1 cellular context compared by ENCODE assay signal in the genomic region with DNA sequence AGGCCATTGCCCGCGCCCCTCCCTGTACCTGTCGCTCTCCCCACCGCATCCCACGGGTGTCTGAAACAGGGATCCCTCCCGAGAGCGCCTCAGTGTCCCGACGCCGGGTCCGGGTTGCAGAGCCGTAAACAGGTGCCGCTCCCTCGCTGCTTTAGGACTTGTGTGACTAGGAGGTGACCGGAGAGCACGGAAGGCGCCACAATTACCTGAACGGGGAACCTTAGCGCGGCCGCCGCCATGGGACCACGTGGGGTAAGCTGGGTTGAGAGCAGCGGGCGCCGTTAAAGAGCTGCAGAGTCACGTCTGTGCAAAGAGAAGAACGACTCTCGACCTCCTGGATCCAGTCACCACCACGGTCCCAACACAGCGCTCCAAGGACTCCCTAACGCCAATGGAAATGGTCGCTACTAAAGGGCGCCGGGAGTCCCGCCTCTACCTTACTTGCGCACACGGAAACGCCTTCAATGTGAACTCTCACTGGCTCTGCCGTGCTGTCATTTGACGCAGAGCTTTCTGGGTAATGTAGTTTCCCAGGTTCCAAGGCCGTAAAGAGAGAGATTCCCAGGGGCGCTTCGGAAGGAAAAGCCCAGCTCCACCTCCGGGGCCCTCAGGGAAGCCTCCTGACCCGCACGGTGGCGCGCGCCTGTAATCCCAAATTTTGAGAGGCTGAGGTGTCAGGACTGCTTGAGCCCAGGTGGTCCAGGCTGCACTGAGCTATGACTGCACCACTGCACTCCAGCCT.
A peak's percentile ranks its signal among the peaks of the same experiment; 100 is the strongest.
TF ChIP-seq lines count a peak whose summit lies in the region.

Gene ZNF552 (minus strand): TSS at position 409 of the 742 bp plus-strand sequence. CDS start 170 bp downstream, at position 239.

TF ChIP-seq in HepG2, 621 proteins besides CTCF, POLR2A, EP300 and RAD21 (continued from another document and continues in another):
- TF ChIP-seq, protein P1, sequence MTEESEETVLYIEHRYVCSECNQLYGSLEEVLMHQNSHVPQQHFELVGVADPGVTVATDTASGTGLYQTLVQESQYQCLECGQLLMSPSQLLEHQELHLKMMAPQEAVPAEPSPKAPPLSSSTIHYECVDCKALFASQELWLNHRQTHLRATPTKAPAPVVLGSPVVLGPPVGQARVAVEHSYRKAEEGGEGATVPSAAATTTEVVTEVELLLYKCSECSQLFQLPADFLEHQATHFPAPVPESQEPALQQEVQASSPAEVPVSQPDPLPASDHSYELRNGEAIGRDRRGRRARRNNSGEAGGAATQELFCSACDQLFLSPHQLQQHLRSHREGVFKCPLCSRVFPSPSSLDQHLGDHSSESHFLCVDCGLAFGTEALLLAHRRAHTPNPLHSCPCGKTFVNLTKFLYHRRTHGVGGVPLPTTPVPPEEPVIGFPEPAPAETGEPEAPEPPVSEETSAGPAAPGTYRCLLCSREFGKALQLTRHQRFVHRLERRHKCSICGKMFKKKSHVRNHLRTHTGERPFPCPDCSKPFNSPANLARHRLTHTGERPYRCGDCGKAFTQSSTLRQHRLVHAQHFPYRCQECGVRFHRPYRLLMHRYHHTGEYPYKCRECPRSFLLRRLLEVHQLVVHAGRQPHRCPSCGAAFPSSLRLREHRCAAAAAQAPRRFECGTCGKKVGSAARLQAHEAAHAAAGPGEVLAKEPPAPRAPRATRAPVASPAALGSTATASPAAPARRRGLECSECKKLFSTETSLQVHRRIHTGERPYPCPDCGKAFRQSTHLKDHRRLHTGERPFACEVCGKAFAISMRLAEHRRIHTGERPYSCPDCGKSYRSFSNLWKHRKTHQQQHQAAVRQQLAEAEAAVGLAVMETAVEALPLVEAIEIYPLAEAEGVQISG (CRISPR knock-in tag; IDR thresholded peaks at IDR 0.05) = peak; percentile 84
- TF ChIP-seq POLR2AphosphoS5 (IDR thresholded peaks at IDR 0.05; ENCODE audit: low read depth, low read length) = peak; percentile 96
- peak; percentile 43 for TF ChIP-seq ASH2L (IDR thresholded peaks at IDR 0.05; ENCODE audit: insufficient read length, low read depth, low read length)
- TF ChIP-seq RAD51 (IDR thresholded peaks at IDR 0.05; ENCODE audit: borderline replicate concordance) = no peak
- TF ChIP-seq YY1 (IDR thresholded peaks at IDR 0.05; ENCODE audit: insufficient read depth, insufficient replicate concordance, low read depth, low read length) = peak; percentile 81
- peak; percentile 73 for TF ChIP-seq SALL1 (CRISPR knock-in tag; IDR thresholded peaks at IDR 0.05)
- no peak for TF ChIP-seq ZNF703 (CRISPR knock-in tag; IDR thresholded peaks at IDR 0.05; ENCODE audit: borderline replicate concordance)
- peak; percentile 94 for TF ChIP-seq CREM (IDR thresholded peaks at IDR 0.05)
- no peak for TF ChIP-seq CREM (CRISPR knock-in tag; IDR thresholded peaks at IDR 0.05)
- TF ChIP-seq ZNF30 (CRISPR knock-in tag; IDR thresholded peaks at IDR 0.05) = no peak
- TF ChIP-seq GZF1 (CRISPR knock-in tag; IDR thresholded peaks at IDR 0.05) = no peak
- peak; percentile 91 for TF ChIP-seq ELF4 (CRISPR knock-in tag; IDR thresholded peaks at IDR 0.05; ENCODE audit: borderline replicate concordance)
- peak; percentile 99 for TF ChIP-seq HMGXB3 (CRISPR knock-in tag; IDR thresholded peaks at IDR 0.05; ENCODE audit: borderline replicate concordance)
- no peak for TF ChIP-seq ZNF746 (CRISPR knock-in tag; IDR thresholded peaks at IDR 0.05)
- peak; percentile 64; the same call in 1 of the 2 replicates for TF ChIP-seq NR2C2 (CRISPR knock-in tag; IDR thresholded peaks at IDR 0.05; ENCODE audit: borderline replicate concordance)
- TF ChIP-seq ZNF564 (CRISPR knock-in tag; IDR thresholded peaks at IDR 0.05) = no peak
- TF ChIP-seq, protein P2, sequence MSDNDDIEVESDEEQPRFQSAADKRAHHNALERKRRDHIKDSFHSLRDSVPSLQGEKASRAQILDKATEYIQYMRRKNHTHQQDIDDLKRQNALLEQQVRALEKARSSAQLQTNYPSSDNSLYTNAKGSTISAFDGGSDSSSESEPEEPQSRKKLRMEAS (IDR thresholded peaks at IDR 0.05) = peak; percentile 51; the same call in 1 of the 2 replicates
- TF ChIP-seq SMAD9 (CRISPR knock-in tag; IDR thresholded peaks at IDR 0.05) = no peak
- TF ChIP-seq NR2F6 (IDR thresholded peaks at IDR 0.05) = 0 out of 2 replicates have a peak, but pooled peaks have one; percentile 16
- TF ChIP-seq NR2F6 (CRISPR knock-in tag; IDR thresholded peaks at IDR 0.05) = no peak
- TF ChIP-seq RFX1 (IDR thresholded peaks at IDR 0.05) = no peak
- peak; percentile 81 for TF ChIP-seq HNRNPLL (IDR thresholded peaks at IDR 0.05; ENCODE audit: low read depth, low read length, poor library complexity, severe bottlenecking)
- TF ChIP-seq, protein P3, sequence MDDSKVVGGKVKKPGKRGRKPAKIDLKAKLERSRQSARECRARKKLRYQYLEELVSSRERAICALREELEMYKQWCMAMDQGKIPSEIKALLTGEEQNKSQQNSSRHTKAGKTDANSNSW (CRISPR knock-in tag; IDR thresholded peaks at IDR 0.05; ENCODE audit: borderline replicate concordance) = 0 out of 2 replicates have a peak, but pooled peaks have one; percentile 17
- peak; percentile 74; the same call in 1 of the 2 replicates for TF ChIP-seq PHF8 (CRISPR knock-in tag; IDR thresholded peaks at IDR 0.05)
- peak; percentile 69 for TF ChIP-seq SMAD3 (CRISPR knock-in tag; IDR thresholded peaks at IDR 0.05)
- TF ChIP-seq, protein P4, sequence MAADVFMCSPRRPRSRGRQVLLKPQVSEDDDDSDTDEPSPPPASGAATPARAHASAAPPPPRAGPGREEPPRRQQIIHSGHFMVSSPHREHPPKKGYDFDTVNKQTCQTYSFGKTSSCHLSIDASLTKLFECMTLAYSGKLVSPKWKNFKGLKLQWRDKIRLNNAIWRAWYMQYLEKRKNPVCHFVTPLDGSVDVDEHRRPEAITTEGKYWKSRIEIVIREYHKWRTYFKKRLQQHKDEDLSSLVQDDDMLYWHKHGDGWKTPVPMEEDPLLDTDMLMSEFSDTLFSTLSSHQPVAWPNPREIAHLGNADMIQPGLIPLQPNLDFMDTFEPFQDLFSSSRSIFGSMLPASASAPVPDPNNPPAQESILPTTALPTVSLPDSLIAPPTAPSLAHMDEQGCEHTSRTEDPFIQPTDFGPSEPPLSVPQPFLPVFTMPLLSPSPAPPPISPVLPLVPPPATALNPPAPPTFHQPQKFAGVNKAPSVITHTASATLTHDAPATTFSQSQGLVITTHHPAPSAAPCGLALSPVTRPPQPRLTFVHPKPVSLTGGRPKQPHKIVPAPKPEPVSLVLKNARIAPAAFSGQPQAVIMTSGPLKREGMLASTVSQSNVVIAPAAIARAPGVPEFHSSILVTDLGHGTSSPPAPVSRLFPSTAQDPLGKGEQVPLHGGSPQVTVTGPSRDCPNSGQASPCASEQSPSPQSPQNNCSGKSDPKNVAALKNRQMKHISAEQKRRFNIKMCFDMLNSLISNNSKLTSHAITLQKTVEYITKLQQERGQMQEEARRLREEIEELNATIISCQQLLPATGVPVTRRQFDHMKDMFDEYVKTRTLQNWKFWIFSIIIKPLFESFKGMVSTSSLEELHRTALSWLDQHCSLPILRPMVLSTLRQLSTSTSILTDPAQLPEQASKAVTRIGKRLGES (CRISPR knock-in tag; IDR thresholded peaks at IDR 0.05; ENCODE audit: borderline replicate concordance) = no peak
- TF ChIP-seq NR3C1 (CRISPR knock-in tag; IDR thresholded peaks at IDR 0.05) = no peak
- TF ChIP-seq RXRA (CRISPR knock-in tag; IDR thresholded peaks at IDR 0.05) = peak; percentile 39; the same call in 1 of the 2 replicates
- peak; percentile 90 for TF ChIP-seq CREB1 (IDR thresholded peaks at IDR 0.05)
- TF ChIP-seq CREB1 (CRISPR knock-in tag; IDR thresholded peaks at IDR 0.05) = peak; percentile 96
- peak; percentile 87 for TF ChIP-seq DR1 (CRISPR knock-in tag; IDR thresholded peaks at IDR 0.05)
- TF ChIP-seq SOX5 (CRISPR knock-in tag; IDR thresholded peaks at IDR 0.05; ENCODE audit: borderline replicate concordance) = 0 out of 2 replicates have a peak, but pooled peaks have one; percentile 29
- TF ChIP-seq, protein P5, sequence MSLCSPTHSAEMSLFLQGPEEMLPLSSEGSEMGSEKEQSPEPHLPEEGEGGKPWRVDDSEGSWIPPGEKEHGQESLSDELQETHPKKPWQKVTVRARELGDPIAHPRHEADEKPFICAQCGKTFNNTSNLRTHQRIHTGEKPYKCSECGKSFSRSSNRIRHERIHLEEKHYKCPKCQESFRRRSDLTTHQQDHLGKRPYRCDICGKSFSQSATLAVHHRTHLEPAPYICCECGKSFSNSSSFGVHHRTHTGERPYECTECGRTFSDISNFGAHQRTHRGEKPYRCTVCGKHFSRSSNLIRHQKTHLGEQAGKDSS (CRISPR knock-in tag; IDR thresholded peaks at IDR 0.05; ENCODE audit: borderline replicate concordance, low read depth) = 0 out of 2 replicates have a peak, but pooled peaks have one; percentile 42
- peak; percentile 55; the same call in 1 of the 2 replicates for TF ChIP-seq ZNF891 (CRISPR knock-in tag; IDR thresholded peaks at IDR 0.05)
- no peak for TF ChIP-seq NFATC3 (CRISPR knock-in tag; IDR thresholded peaks at IDR 0.05)
- TF ChIP-seq SNAPC4 (CRISPR knock-in tag; IDR thresholded peaks at IDR 0.05) = no peak
- TF ChIP-seq KMT2A (CRISPR knock-in tag; IDR thresholded peaks at IDR 0.05) = peak; percentile 53; the same call in 1 of the 2 replicates
- no peak for TF ChIP-seq BRF2 (CRISPR knock-in tag; IDR thresholded peaks at IDR 0.05)
